In genomic region chr7:83547526-83547925, GRCh38 we compare ENCODE assay signal across 9 cellular contexts.
A peak's percentile ranks its signal among the peaks of the same experiment; 100 is the strongest.
DNase-seq lines count a peak whose midpoint lies in the region; ATAC-seq and TF ChIP-seq lines count a peak whose summit lies in the region.
"Had no signal": no experiment of that assay in that cellular context is flagged by ENCODE, and none has a peak within 500 bp of the region (broad histone marks: within the 10 kb centered on the region; RNA-seq: fewer than 3 reads in every experiment).

No MANE protein-coding gene starts in this region.

- peak overlapping the region; percentile 16 for H3K27ac Mint-ChIP-seq in type B pancreatic cell
- H3K27ac Mint-ChIP-seq in activated T-cell treated with anti-CD3 and anti-CD28 coated beads, Interleukin-2, amount 50 U/mL, for 24 hours = no peak overlapping the region

- peaks cover 14% of the 10 kb centered on the region for H3K4me1 Mint-ChIP-seq in type B pancreatic cell (ENCODE audit: unreplicated experiment)
- H3K4me1 Mint-ChIP-seq in activated T-cell treated with anti-CD3 and anti-CD28 coated beads, Interleukin-2, amount 50 U/mL, for 24 hours (ENCODE audit: low read depth) = no peaks in the 10 kb centered on the region

- no peaks in the 10 kb centered on the region for H3K36me3 Mint-ChIP-seq in type B pancreatic cell
- H3K36me3 Mint-ChIP-seq in activated T-cell treated with anti-CD3 and anti-CD28 coated beads, Interleukin-2, amount 50 U/mL, for 24 hours (ENCODE audit: low read depth) = no peaks in the 10 kb centered on the region

- peak; percentile 24 for DNase-seq in AG10803 (ENCODE audit: low read depth)
- peak; percentile 60 for DNase-seq in M059J (ENCODE audit: low read depth)
- DNase-seq in astrocyte of the spinal cord (ENCODE audit: low read depth, low spot score) = peak; percentile 86
- no peak for DNase-seq in type B pancreatic cell (ENCODE audit: extremely low spot score, unreplicated experiment)
- no peak for DNase-seq in activated T-cell treated with anti-CD3 and anti-CD28 coated beads, Interleukin-2, amount 50 U/mL, for 24 hours
- DNase-seq in NK-92 treated with Interleukin-12 subunit alpha and Interleukin-12 subunit beta, amount 100 ng/mL, for 24 hours (lab: John Stamatoyannopoulos, UW) = no peak
- DNase-seq: DND-41 had no signal

- in situ Hi-C loops in astrocyte of the spinal cord (cut with HindIII; ENCODE audit: low sequenced_read_pairs) = no loop called here

- no peaks in the 10 kb centered on the region for H3K9me3 Mint-ChIP-seq in type B pancreatic cell
- H3K9me3 Mint-ChIP-seq in activated T-cell treated with anti-CD3 and anti-CD28 coated beads, Interleukin-2, amount 50 U/mL, for 24 hours = peaks cover 9% of the 10 kb centered on the region

- H3K4me3 Mint-ChIP-seq in type B pancreatic cell = no peak overlapping the region
- H3K4me3 Mint-ChIP-seq in activated T-cell treated with anti-CD3 and anti-CD28 coated beads, Interleukin-2, amount 50 U/mL, for 24 hours = no peak overlapping the region

- ATAC-seq in GM21786 (IDR thresholded peaks at IDR 0.05; ENCODE audit: unreplicated experiment) = peak; percentile 91
- no peak for ATAC-seq in HG02571 (IDR thresholded peaks at IDR 0.05; ENCODE audit: unreplicated experiment)

- TF ChIP-seq CTCF in AG10803 (conservative IDR thresholded peaks at IDR 0.05; ENCODE audit: low read length) = no peak
- no peak for TF ChIP-seq CTCF in astrocyte of the spinal cord (IDR thresholded peaks at IDR 0.05; ENCODE audit: low read depth, low read length)
- TF ChIP-seq CTCF in type B pancreatic cell (conservative IDR thresholded peaks at IDR 0.05) = no peak

- no peaks in the 10 kb centered on the region for H3K27me3 Mint-ChIP-seq in type B pancreatic cell
- no peaks in the 10 kb centered on the region for H3K27me3 Mint-ChIP-seq in activated T-cell treated with anti-CD3 and anti-CD28 coated beads, Interleukin-2, amount 50 U/mL, for 24 hours

- no peak overlapping the region for H3K4me3 ChIP-seq in AG10803 (ENCODE audit: low read length)
- no peak overlapping the region for H3K4me3 ChIP-seq in astrocyte of the spinal cord (ENCODE audit: low read depth, low read length)

Comparison
In these comparisons a context has a peak if more than half of its experiments do, and no peak if none do; other contexts are left out.
1. DNase-seq: peak in AG10803 (single experiment), M059J (single experiment) and astrocyte of the spinal cord (single experiment); none in type B pancreatic cell (single experiment), activated T-cell treated with anti-CD3 and anti-CD28 coated beads, Interleukin-2, amount 50 U/mL, for 24 hours (single experiment) and NK-92 treated with Interleukin-12 subunit alpha and Interleukin-12 subunit beta, amount 100 ng/mL, for 24 hours (single experiment).